In the genomic region with DNA sequence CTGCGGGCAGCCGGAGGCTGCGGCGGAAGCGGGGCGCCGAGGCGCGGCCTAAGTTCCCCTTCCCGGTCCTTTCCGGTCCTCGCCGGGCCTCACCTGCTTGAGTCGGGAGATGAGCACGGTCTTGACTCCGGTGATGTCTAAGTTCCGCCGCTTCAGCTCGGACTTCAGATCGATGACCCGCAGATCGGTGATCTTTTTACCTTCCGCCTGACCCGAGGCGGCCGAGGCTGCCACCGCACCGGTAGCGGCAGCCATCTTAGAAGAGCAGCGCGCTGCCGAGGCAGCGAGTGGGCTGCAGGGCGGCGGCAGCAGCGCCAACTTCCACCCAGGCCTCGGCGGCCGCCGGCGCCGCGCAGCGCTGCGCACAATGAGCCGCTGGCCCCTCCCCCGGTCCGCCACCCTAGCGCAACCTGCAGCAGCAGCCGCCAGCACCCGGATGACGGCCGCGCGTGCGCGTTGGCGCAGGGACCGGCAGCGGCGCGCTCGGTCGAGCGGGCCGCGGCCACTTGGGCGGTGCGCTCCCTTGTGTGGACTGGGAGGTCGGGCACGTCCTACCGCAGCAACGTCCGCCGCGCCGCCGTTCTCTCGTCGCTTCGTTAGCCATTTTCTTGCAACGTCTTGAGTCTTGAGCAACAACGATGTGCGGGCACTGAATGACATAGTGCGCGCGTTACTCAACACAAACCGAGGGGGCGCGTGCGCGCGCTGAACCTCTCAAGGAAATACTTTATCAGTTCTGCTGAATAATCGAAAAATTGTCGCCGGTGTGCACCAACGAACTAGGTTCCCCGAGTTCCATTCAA, we compare ENCODE assay signal across 8 cellular contexts.
A peak's percentile ranks its signal among the peaks of the same experiment; 100 is the strongest.
DNase-seq lines count a peak whose midpoint lies in the region; ATAC-seq and TF ChIP-seq lines count a peak whose summit lies in the region.

A gene (minus strand): TSS at position 369 of the 803 bp plus-strand sequence. CDS start 114 bp downstream, at position 255.

- peaks cover 7 to 10% of the 10 kb centered on the region in 2 donors for H3K36me3 ChIP-seq in mucosa of rectum (ENCODE audit: control insufficient read depth in 2 of 2, insufficient read depth in 2 of 2, low read length in 2 of 2)

- H3K4me3 ChIP-seq in mucosa of rectum (ENCODE audit: low read length in 2 of 2), result peak within 1 kb of the TSS; percentile 98 to 99

- H3K4me1 ChIP-seq in mucosa of rectum (ENCODE audit: control insufficient read depth in 2 of 2, insufficient read depth in 2 of 2, low read length in 2 of 2), result peaks cover 3 to 21% of the 10 kb centered on the region in 2 donors

- no peaks in the 10 kb centered on the region for H3K9me3 ChIP-seq in mucosa of rectum (ENCODE audit: control insufficient read depth in 2 of 2, low read length in 2 of 2)

- TF ChIP-seq EP300 in Ishikawa (IDR thresholded peaks at IDR 0.05; ENCODE audit: borderline replicate concordance), result peak; percentile 33; the same call in 1 of the 2 replicates

- peak; percentile 86 for ATAC-seq in GM21576 (IDR thresholded peaks at IDR 0.05; ENCODE audit: unreplicated experiment)

- DNase-seq in DMS153 treated with DMSO at 0.1 percent for 48 hours (lab: John Stamatoyannopoulos, UW; ENCODE audit: unreplicated experiment) (peak; percentile 69), OCI-M2 (lab: John Stamatoyannopoulos, UW; ENCODE audit: unreplicated experiment) (peak; percentile 60), activated T-cell treated with anti-CD3 and anti-CD28 coated beads for 4 hours (peak; percentile 86), epithelial cell of prostate (ENCODE audit: low read depth, low spot score) (peak; percentile 65)
- DNase-seq in stimulated activated CD8-positive, alpha-beta memory T cell treated with anti-CD3 and anti-CD28 coated beads, Interleukin-4, amount 100 ng/mL, for 4 hours (ENCODE audit: low read depth in 2 of 2, low spot score in 1 of 2), result peak; percentile 72 to 91

- peak within 1 kb of the TSS; percentile 99 to 100 for H3K9ac ChIP-seq in mucosa of rectum (ENCODE audit: low read depth in 1 of 2, low read length in 2 of 2)

- peak; percentile 3; the same call in 1 of the 2 replicates for TF ChIP-seq RAD21 in Ishikawa (IDR thresholded peaks at IDR 0.05; ENCODE audit: low read depth)

- no peaks in the 10 kb centered on the region for H3K27me3 ChIP-seq in mucosa of rectum (ENCODE audit: control insufficient read depth in 2 of 2, insufficient read depth in 2 of 2, low read length in 2 of 2)

- H3K27ac ChIP-seq in epithelial cell of prostate (peak within 1 kb of the TSS; percentile 97), mucosa of rectum (ENCODE audit: low read depth in 2 of 2, low read length in 2 of 2) (peak within 1 kb of the TSS; percentile 99)

TF ChIP-seq in Ishikawa, 13 proteins besides CTCF, POLR2A, EP300 and RAD21:
- TF ChIP-seq, protein P1, sequence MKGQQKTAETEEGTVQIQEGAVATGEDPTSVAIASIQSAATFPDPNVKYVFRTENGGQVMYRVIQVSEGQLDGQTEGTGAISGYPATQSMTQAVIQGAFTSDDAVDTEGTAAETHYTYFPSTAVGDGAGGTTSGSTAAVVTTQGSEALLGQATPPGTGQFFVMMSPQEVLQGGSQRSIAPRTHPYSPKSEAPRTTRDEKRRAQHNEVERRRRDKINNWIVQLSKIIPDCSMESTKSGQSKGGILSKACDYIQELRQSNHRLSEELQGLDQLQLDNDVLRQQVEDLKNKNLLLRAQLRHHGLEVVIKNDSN (IDR thresholded peaks at IDR 0.05), result peak; percentile 30
- peak; percentile 37; the same call in 1 of the 2 replicates for TF ChIP-seq EGR1 (IDR thresholded peaks at IDR 0.05)
- TF ChIP-seq, protein P2, sequence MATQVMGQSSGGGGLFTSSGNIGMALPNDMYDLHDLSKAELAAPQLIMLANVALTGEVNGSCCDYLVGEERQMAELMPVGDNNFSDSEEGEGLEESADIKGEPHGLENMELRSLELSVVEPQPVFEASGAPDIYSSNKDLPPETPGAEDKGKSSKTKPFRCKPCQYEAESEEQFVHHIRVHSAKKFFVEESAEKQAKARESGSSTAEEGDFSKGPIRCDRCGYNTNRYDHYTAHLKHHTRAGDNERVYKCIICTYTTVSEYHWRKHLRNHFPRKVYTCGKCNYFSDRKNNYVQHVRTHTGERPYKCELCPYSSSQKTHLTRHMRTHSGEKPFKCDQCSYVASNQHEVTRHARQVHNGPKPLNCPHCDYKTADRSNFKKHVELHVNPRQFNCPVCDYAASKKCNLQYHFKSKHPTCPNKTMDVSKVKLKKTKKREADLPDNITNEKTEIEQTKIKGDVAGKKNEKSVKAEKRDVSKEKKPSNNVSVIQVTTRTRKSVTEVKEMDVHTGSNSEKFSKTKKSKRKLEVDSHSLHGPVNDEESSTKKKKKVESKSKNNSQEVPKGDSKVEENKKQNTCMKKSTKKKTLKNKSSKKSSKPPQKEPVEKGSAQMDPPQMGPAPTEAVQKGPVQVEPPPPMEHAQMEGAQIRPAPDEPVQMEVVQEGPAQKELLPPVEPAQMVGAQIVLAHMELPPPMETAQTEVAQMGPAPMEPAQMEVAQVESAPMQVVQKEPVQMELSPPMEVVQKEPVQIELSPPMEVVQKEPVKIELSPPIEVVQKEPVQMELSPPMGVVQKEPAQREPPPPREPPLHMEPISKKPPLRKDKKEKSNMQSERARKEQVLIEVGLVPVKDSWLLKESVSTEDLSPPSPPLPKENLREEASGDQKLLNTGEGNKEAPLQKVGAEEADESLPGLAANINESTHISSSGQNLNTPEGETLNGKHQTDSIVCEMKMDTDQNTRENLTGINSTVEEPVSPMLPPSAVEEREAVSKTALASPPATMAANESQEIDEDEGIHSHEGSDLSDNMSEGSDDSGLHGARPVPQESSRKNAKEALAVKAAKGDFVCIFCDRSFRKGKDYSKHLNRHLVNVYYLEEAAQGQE (IDR thresholded peaks at IDR 0.05; ENCODE audit: low read depth), result peak; percentile 39; the same call in 1 of the 2 replicates
- TF ChIP-seq TCF12 (IDR thresholded peaks at IDR 0.05; ENCODE audit: low read depth), result peak; percentile 53; the same call in 1 of the 2 replicates
- peak; percentile 97 for TF ChIP-seq TAF1 (IDR thresholded peaks at IDR 0.05; ENCODE audit: low read depth)
- no peak; the same call in 1 of the 2 replicates for TF ChIP-seq TEAD4 (IDR thresholded peaks at IDR 0.05)
- TF ChIP-seq NFIC (IDR thresholded peaks at IDR 0.05), result 0 out of 2 replicates have a peak, but pooled peaks have one; percentile 34
- TF ChIP-seq CREB1 (IDR thresholded peaks at IDR 0.05; ENCODE audit: low read depth), result 0 out of 2 replicates have a peak, but pooled peaks have one; percentile 9
- TF ChIP-seq, protein P3, sequence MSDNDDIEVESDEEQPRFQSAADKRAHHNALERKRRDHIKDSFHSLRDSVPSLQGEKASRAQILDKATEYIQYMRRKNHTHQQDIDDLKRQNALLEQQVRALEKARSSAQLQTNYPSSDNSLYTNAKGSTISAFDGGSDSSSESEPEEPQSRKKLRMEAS (IDR thresholded peaks at IDR 0.05), result peak; percentile 29; the same call in 1 of the 2 replicates
- peak; percentile 95 for TF ChIP-seq YY1 (IDR thresholded peaks at IDR 0.05; ENCODE audit: low read depth)
- TF ChIP-seq ZBTB7A (IDR thresholded peaks at IDR 0.05; ENCODE audit: low read depth), result no peak
- TF ChIP-seq FOXM1 (IDR thresholded peaks at IDR 0.05; ENCODE audit: borderline replicate concordance, low read depth), result no peak
- peak; percentile 80 for TF ChIP-seq CEBPB (IDR thresholded peaks at IDR 0.05)

Comparison
In these comparisons a context has a peak if more than half of its experiments do, and no peak if none do; other contexts are left out.
1. Peak in every context shown above with its lines: DNase-seq, ATAC-seq, H3K4me3 ChIP-seq and H3K27ac ChIP-seq.